18 cellular contexts compared by ENCODE assay signal in genomic region chr7:148500978-148501377, GRCh38.
DNase-seq lines count a peak whose midpoint lies in the region; ATAC-seq and TF ChIP-seq lines count a peak whose summit lies in the region.
"Had no signal": no experiment of that assay in that cellular context is flagged by ENCODE, and none has a peak within 500 bp of the region (broad histone marks: within the 10 kb centered on the region; RNA-seq: fewer than 3 reads in every experiment).

No MANE protein-coding gene starts in this region.

- WGBS in GM23248 (ENCODE audit: low coverage in 1 of 2, low lambda C conversion rate in 2 of 2, missing lambda C conversion rate in 2 of 2), 2 experiments = 41 to 44% methylated on average over 9 of the region's 9 CpGs
- 44 to 45% methylated on average over 9 of the region's 9 CpGs for WGBS in lower leg skin, 2 donors

- in situ Hi-C loops in GM23248 (cut with MboI) = loop anchor here (10.0 kb wide), 1 partner anchor 464 kb away; no protein-coding TSS in a partner anchor

- H3K4me1 ChIP-seq in GM23248 (ENCODE audit: insufficient read depth) = no peaks in the 10 kb centered on the region
- H3K4me1 ChIP-seq in foreskin keratinocyte = no peaks in the 10 kb centered on the region
- H3K4me1 ChIP-seq: psoas muscle, upper lobe of left lung had no signal

- peaks cover 7% of the 10 kb centered on the region for H3K4me1 Mint-ChIP-seq in progenitor cell of endocrine pancreas (ENCODE audit: low read depth)
- H3K4me1 Mint-ChIP-seq: activated CD4-positive, alpha-beta memory T cell treated with anti-CD3 and anti-CD28 coated beads, Interleukin-2, amount 10 ng/mL, durations not matched to agents 7 days and 5 days had no signal

- no peaks in the 10 kb centered on the region for H4K20me1 ChIP-seq in GM23248 (ENCODE audit: insufficient read depth)

- 0 out of 2 replicates have a peak overlapping the region, but pooled peaks have one; percentile 53 for H2AFZ ChIP-seq in GM23248

- H3K27ac ChIP-seq in GM23248 (no peak overlapping the region), foreskin keratinocyte (no peak overlapping the region)
- H3K27ac ChIP-seq: psoas muscle, skin epidermis, upper lobe of left lung, WERI-Rb-1 had no signal

- no peak overlapping the region for H3K27ac Mint-ChIP-seq in progenitor cell of endocrine pancreas
- H3K27ac Mint-ChIP-seq: activated CD4-positive, alpha-beta memory T cell treated with anti-CD3 and anti-CD28 coated beads, Interleukin-2, amount 10 ng/mL, durations not matched to agents 7 days and 5 days; naive thymus-derived CD8-positive, alpha-beta T cell; T-helper 1 cell treated with Interleukin-12 subunit alpha and Interleukin-12 subunit beta and Interleukin-4 antibody, amounts not matched to agents 30 μg/mL and 1 μg/mL, for 36 hours had no signal

- H3K4me3 Mint-ChIP-seq in progenitor cell of endocrine pancreas (ENCODE audit: low read depth) = peak overlapping the region; percentile 61
- H3K4me3 Mint-ChIP-seq: activated CD4-positive, alpha-beta memory T cell treated with anti-CD3 and anti-CD28 coated beads, Interleukin-2, amount 10 ng/mL, durations not matched to agents 7 days and 5 days; naive thymus-derived CD8-positive, alpha-beta T cell; T-helper 1 cell treated with Interleukin-12 subunit alpha and Interleukin-12 subunit beta and Interleukin-4 antibody, amounts not matched to agents 30 μg/mL and 1 μg/mL, for 36 hours had no signal

- peaks cover 26% of the 10 kb centered on the region for H3K27me3 Mint-ChIP-seq in progenitor cell of endocrine pancreas

- TF ChIP-seq CTCF in foreskin keratinocyte (conservative IDR thresholded peaks at IDR 0.05) (no peak), progenitor cell of endocrine pancreas (IDR thresholded peaks at IDR 0.05; ENCODE audit: unreplicated experiment) (no peak), lower leg skin (IDR thresholded peaks at IDR 0.05) (no peak)

- no peaks in the 10 kb centered on the region for H3K36me3 Mint-ChIP-seq in progenitor cell of endocrine pancreas (ENCODE audit: insufficient read depth)
- H3K36me3 Mint-ChIP-seq: naive thymus-derived CD8-positive, alpha-beta T cell had no signal

- no peak for TF ChIP-seq POLR2A in lower leg skin (IDR thresholded peaks at IDR 0.05)

- H3K9me3 Mint-ChIP-seq in progenitor cell of endocrine pancreas (ENCODE audit: low read depth) = no peaks in the 10 kb centered on the region
- H3K9me3 Mint-ChIP-seq: activated CD4-positive, alpha-beta memory T cell treated with anti-CD3 and anti-CD28 coated beads, Interleukin-2, amount 10 ng/mL, durations not matched to agents 7 days and 5 days; naive thymus-derived CD8-positive, alpha-beta T cell; T-helper 1 cell treated with Interleukin-12 subunit alpha and Interleukin-12 subunit beta and Interleukin-4 antibody, amounts not matched to agents 30 μg/mL and 1 μg/mL, for 36 hours had no signal

- no peak overlapping the region for H3K9ac ChIP-seq in GM23248

- H3K36me3 ChIP-seq in GM23248 (ENCODE audit: low read depth) = no peaks in the 10 kb centered on the region
- H3K36me3 ChIP-seq: HAP-1, upper lobe of left lung, WERI-Rb-1 had no signal

- peak; percentile 14 for ATAC-seq in foreskin keratinocyte
- ATAC-seq in GM19023 (IDR thresholded peaks at IDR 0.05; ENCODE audit: unreplicated experiment) = no peak
- ATAC-seq: naive thymus-derived CD8-positive, alpha-beta T cell; psoas muscle had no signal

- no peak overlapping the region for H3K4me3 ChIP-seq in GM23248
- H3K4me3 ChIP-seq in lower leg skin (ENCODE audit: low read depth, poor library complexity, severe bottlenecking) = no peak overlapping the region
- H3K4me3 ChIP-seq: HAP-1, psoas muscle had no signal

- peaks cover 30% of the 10 kb centered on the region for H3K27me3 ChIP-seq in GM23248 (replicated peaks; ENCODE audit: insufficient read depth)
- peaks cover 32% of the 10 kb centered on the region for H3K27me3 ChIP-seq in foreskin keratinocyte

- intact Hi-C loops in lower leg skin (cut with DNase I; ENCODE audit: low total_unique reads) = loop anchor here (5.0 kb wide), 1 partner anchor 466 kb away; no protein-coding TSS in a partner anchor

- H3K9me2 ChIP-seq in GM23248 (ENCODE audit: insufficient read depth) = no peaks in the 10 kb centered on the region

- no peaks in the 10 kb centered on the region for H3F3A ChIP-seq in GM23248 (ENCODE audit: insufficient read depth)

- H3K79me2 ChIP-seq in GM23248 (ENCODE audit: insufficient read depth) = no peaks in the 10 kb centered on the region

- H3K4me2 ChIP-seq in GM23248 (ENCODE audit: unreplicated experiment) = no peak overlapping the region

- no peaks in the 10 kb centered on the region for H3K9me3 ChIP-seq in GM23248 (ENCODE audit: low read depth)
- H3K9me3 ChIP-seq: HAP-1, psoas muscle, upper lobe of left lung had no signal

- DNase-seq in GM23248 (no peak), NCI-H69 (lab: John Stamatoyannopoulos, UW) (peak; percentile 51), foreskin keratinocyte (no peak), progenitor cell of endocrine pancreas (ENCODE audit: low spot score, unreplicated experiment) (no peak), lower leg skin (ENCODE audit: low spot score in 2 of 2) (no peak), retina (no peak)
- DNase-seq: activated CD4-positive, alpha-beta memory T cell treated with anti-CD3 and anti-CD28 coated beads, Interleukin-2, amount 10 ng/mL, durations not matched to agents 7 days and 5 days; naive thymus-derived CD8-positive, alpha-beta T cell; NCI-H1092 treated with DMSO at 0.1 percent for 48 hours; NCI-H524 treated with DMSO at 0.1 percent for 48 hours; psoas muscle; SHP77; WERI-Rb-1 had no signal
